Comparison of ENCODE assay signal across 8 cellular contexts in the genomic region with DNA sequence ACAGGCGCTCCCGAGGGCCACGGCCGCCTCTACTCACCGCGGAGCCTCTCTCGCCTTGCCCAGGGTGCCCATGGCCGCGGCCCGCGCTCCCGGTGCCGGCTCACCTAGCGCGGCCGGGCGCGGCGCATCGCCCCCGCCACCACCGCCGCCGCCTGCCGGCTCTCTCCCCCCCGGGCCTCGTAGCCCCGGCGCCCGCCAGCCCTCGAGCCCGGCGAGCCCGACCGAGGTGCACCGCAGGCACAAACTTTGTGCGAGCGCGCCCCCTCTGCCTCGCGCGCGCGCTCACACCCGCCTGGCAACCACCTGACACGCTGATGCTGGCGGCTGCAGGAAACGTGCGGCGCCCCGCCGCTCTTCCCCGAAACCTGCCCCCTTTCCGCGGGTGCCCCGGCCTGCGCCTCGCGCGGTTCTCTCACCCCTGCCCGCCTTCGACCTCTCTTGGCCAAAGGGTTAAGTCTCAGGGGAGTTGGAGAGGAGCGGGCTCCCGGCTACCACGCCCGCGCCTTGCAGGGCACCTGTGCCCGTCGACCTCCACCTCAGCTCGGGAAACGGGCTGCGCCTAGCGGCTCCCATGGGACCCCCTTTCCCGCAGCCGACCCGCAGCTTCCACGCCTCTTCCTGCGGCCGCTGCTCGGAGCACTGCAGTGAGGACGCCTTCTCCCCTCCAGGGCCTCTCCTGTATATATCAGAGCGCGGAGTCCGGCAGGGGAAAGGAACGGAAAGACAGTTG. TPM values are rescaled to one million over a fixed set of nuclear protein-coding genes. Genes with fewer than 3 reads are reported as not detected.
DNase-seq lines count a peak whose midpoint lies in the region; ATAC-seq, FAIRE-seq and TF ChIP-seq lines count a peak whose summit lies in the region.

RASGRP1 (minus strand) TSS at position 258 of the 730 bp plus-strand sequence; CDS start at position 72, 186 bp downstream.

- peak within 1 kb of the TSS; percentile 90 for H3K14ac ChIP-seq in H9 (ENCODE audit: insufficient read depth, low read length)

- H3K36me3 ChIP-seq in MG63 (no peaks in the 10 kb centered on the region), lower lobe of right lung (no peaks in the 10 kb centered on the region)

- H3K27ac Mint-ChIP-seq in H9, result peak within 1 kb of the TSS in 1 of 3 experiments; percentile 82; a peak in 1 of 7 replicates

- H3K27me3 ChIP-seq in H9 (ENCODE audit: insufficient read depth, low read length) (peaks cover 14% of the 10 kb centered on the region; the same call in 1 of the 2 replicates), MG63 (peaks cover 10% of the 10 kb centered on the region), lower lobe of right lung (ENCODE audit: low read depth) (peaks cover 24% of the 10 kb centered on the region)

- FAIRE-seq in GM12892 (lab: Jason Lieb, UNC), result peak; percentile 94

- no peak within 1 kb of the TSS for H4K5ac ChIP-seq in H9 (ENCODE audit: insufficient read length, low read depth, low read length)

- H3K9me3 ChIP-seq in H9 (ENCODE audit: control insufficient read depth, low read depth, low read length) (no peaks in the 10 kb centered on the region), MG63 (no peaks in the 10 kb centered on the region), lower lobe of right lung (no peaks in the 10 kb centered on the region)

- H2BK5ac ChIP-seq in H9 (ENCODE audit: insufficient read length, low read length), result no peak within 1 kb of the TSS

- no peaks in the 10 kb centered on the region for H3K79me1 ChIP-seq in H9 (ENCODE audit: insufficient read depth, low read depth, low read length, poor library complexity, severe bottlenecking)

- H3K4me3 ChIP-seq in MG63 (peak within 1 kb of the TSS; percentile 45), choroid plexus epithelial cell (ENCODE audit: low read depth, low read length) (peak within 1 kb of the TSS; percentile 55), lower lobe of right lung (peak within 1 kb of the TSS; percentile 61)

- intact Hi-C loops in lower lobe of right lung (cut with DNase I), result loop anchor here (10.0 kb wide), 1 partner anchor 120 kb away; no protein-coding TSS in a partner anchor

- H2BK20ac ChIP-seq in H9 (ENCODE audit: low read depth, low read length, poor library complexity, severe bottlenecking), result no peak within 1 kb of the TSS

- no peaks in the 10 kb centered on the region for H3K79me2 ChIP-seq in H9 (ENCODE audit: insufficient read depth, low read length)

- WGBS in H9 (ENCODE audit: extremely low coverage, insufficient read length, low lambda C conversion rate), result no CpG with 5 or more reads among the region's 85 CpGs

- no peak within 1 kb of the TSS for H2BK15ac ChIP-seq in H9 (ENCODE audit: low read depth, low read length)

- H3K23me2 ChIP-seq in H9 (ENCODE audit: insufficient read length, low read depth, low read length, poor library complexity, severe bottlenecking), result peaks cover 3% of the 10 kb centered on the region

- peak; percentile 59; the same call in 1 of the 2 replicates for TF ChIP-seq POLR2A in GM12892 (IDR thresholded peaks at IDR 0.05; ENCODE audit: low read depth, low read length)

- TF ChIP-seq CTCF in H9 (conservative IDR thresholded peaks at IDR 0.05) (no peak; the same call in 2 of the 3 replicates), choroid plexus epithelial cell (conservative IDR thresholded peaks at IDR 0.05; ENCODE audit: low read depth, low read length) (peak; percentile 34), lower lobe of right lung (IDR thresholded peaks at IDR 0.05) (peak; percentile 11)

- no peak within 1 kb of the TSS for H3K18ac ChIP-seq in H9 (ENCODE audit: insufficient read length, low read depth, low read length)

- peak; percentile 92 for ATAC-seq in lower lobe of right lung

- H3K56ac ChIP-seq in H9 (ENCODE audit: insufficient read length, low read depth, low read length), result no peak within 1 kb of the TSS

- H3K4ac ChIP-seq in H9 (ENCODE audit: low read depth, low read length), result no peak within 1 kb of the TSS

- H4K8ac ChIP-seq in H9 (replicated peaks; ENCODE audit: insufficient read length, low read depth, low read length), result no peak within 1 kb of the TSS

- H3T11ph ChIP-seq in H9 (ENCODE audit: low read length), result no peak within 1 kb of the TSS

- H4K20me1 ChIP-seq in H9 (ENCODE audit: control insufficient read depth, insufficient read depth, insufficient read length), result no peaks in the 10 kb centered on the region

- H3K27ac ChIP-seq in H9 (ENCODE audit: insufficient read length, low read depth, low read length) (no peak within 1 kb of the TSS), lower lobe of right lung (peak within 1 kb of the TSS; percentile 74)

- H2AK5ac ChIP-seq in H9 (ENCODE audit: insufficient read length, low read length), result no peak within 1 kb of the TSS

- H3K4me3 Mint-ChIP-seq in H9, result peak within 1 kb of the TSS; percentile 67 to 82

- H3K36me3 Mint-ChIP-seq in H9 (ENCODE audit: insufficient read depth in 1 of 3, low read depth in 3 of 3), result no peaks in the 10 kb centered on the region; a peak in 1 of 7 replicates

- H2BK120ac ChIP-seq in H9 (ENCODE audit: low read depth, low read length, poor library complexity, severe bottlenecking), result no peak within 1 kb of the TSS

- peak within 1 kb of the TSS; percentile 46 for H3K4me2 ChIP-seq in H9 (ENCODE audit: insufficient read depth, insufficient read length, low read length)

- no peaks in the 10 kb centered on the region; a peak in 3 of 5 replicates for H3K9me3 Mint-ChIP-seq in H9

- DNase-seq in GM12892 (ENCODE audit: insufficient read length), result peak; percentile 60
- peak; percentile 78 for DNase-seq in H9
- peak; percentile 56 for DNase-seq in MG63
- peak; percentile 74 to 77 for DNase-seq in activated CD4-positive, alpha-beta T cell treated with anti-CD3 and anti-CD28 coated beads for 24 hours (ENCODE audit: low read depth in 2 of 2)
- peak; percentile 50 for DNase-seq in choroid plexus epithelial cell (ENCODE audit: low read depth)
- DNase-seq in lower lobe of right lung, result peak; percentile 79
- peak; percentile 65 to 79 (median 71) for DNase-seq in stimulated activated CD4-positive, alpha-beta T cell treated with anti-CD3 and anti-CD28 coated beads, TNF-alpha, amount 100 ng/mL, for 48 hours (ENCODE audit: low read depth in 3 of 3)
- no peak for DNase-seq in Kasumi-1 (lab: John Stamatoyannopoulos, UW)

- no peak within 1 kb of the TSS for H3K23ac ChIP-seq in H9 (ENCODE audit: insufficient read length, low read depth, low read length)

- H2BK12ac ChIP-seq in H9 (ENCODE audit: insufficient read length, low read depth, low read length), result no peak within 1 kb of the TSS

- no peak within 1 kb of the TSS for H2AFZ ChIP-seq in H9 (ENCODE audit: low read length)

- no peak within 1 kb of the TSS for H3K9ac ChIP-seq in H9 (ENCODE audit: extremely low read depth, insufficient read length, low read length)

- no peak within 1 kb of the TSS for H4K91ac ChIP-seq in H9 (ENCODE audit: insufficient read length, low read depth, low read length)

- H3K4me1 Mint-ChIP-seq in H9, result peaks cover 8 to 9% of the 10 kb centered on the region in 2 experiments; a peak in 3 of 4 replicates

- H3K27me3 Mint-ChIP-seq in H9 (ENCODE audit: low read depth), result peaks cover 57% of the 10 kb centered on the region

- no peaks in the 10 kb centered on the region for H3K4me1 ChIP-seq in H9 (ENCODE audit: insufficient read depth, low read length)
- peaks cover 15% of the 10 kb centered on the region for H3K4me1 ChIP-seq in lower lobe of right lung

RNA-seq across cellular contexts. Expression of gene RASGRP1, which starts in this region (rescaled TPM):
- polyA plus RNA-seq in GM12892 (2012; ENCODE audit: missing spikeins), result 18.1 TPM
- total RNA-seq in H9 (2021) (0.50 and 0.85 TPM in 2 replicates), lower lobe of right lung (2.3 TPM)
- not detected in 2 replicates for total RNA-seq in MG63 (2014; rRNA removed; shearing (Covaris generic); ENCODE audit: low replicate concordance)

Comparison
In these comparisons a context has a peak if more than half of its experiments do, and no peak if none do; other contexts are left out.
1. Peak in DNase-seq and H3K4me2 ChIP-seq in H9; RNA of the gene not detected or under 1 TPM.
2. Peak in DNase-seq and H3K4me3 ChIP-seq in MG63; RNA of the gene not detected or under 1 TPM.
3. DNase-seq: peak in GM12892 (single experiment), activated CD4-positive, alpha-beta T cell treated with anti-CD3 and anti-CD28 coated beads for 24 hours (2 of 2), choroid plexus epithelial cell (single experiment), lower lobe of right lung (single experiment) and stimulated activated CD4-positive, alpha-beta T cell treated with anti-CD3 and anti-CD28 coated beads, TNF-alpha, amount 100 ng/mL, for 48 hours (3 of 3); none in Kasumi-1 (0 of 2).
4. Peak in every context shown above with its lines, with median percentiles within 50 percentile points of each other: H3K4me3 ChIP-seq.